In genomic region chr4:41709844-41710481, GRCh38 we compare ENCODE assay signal across 13 cellular contexts. TPM values are rescaled to one million over a fixed set of nuclear protein-coding genes. Genes with fewer than 3 reads are reported as not detected.
DNase-seq lines count a peak whose midpoint lies in the region; ATAC-seq and TF ChIP-seq lines count a peak whose summit lies in the region.
"Had no signal": no experiment of that assay in that cellular context is flagged by ENCODE, and none has a peak within 500 bp of the region (broad histone marks: within the 10 kb centered on the region; RNA-seq: fewer than 3 reads in every experiment).

No MANE protein-coding gene starts in this region.

- H3K4me3 Mint-ChIP-seq in natural killer cell treated with Interleukin-12 subunit alpha and Interleukin-12 subunit beta and Interleukin-15 and Interleukin-18, amount 100 ng/mL, for 72 hours = no peak overlapping the region

- TF ChIP-seq CTCF in choroid plexus epithelial cell (conservative IDR thresholded peaks at IDR 0.05; ENCODE audit: low read depth, low read length) (no peak), upper lobe of right lung (IDR thresholded peaks at IDR 0.05) (no peak)

- no peaks in the 10 kb centered on the region for H3K4me1 Mint-ChIP-seq in natural killer cell treated with Interleukin-12 subunit alpha and Interleukin-12 subunit beta and Interleukin-15 and Interleukin-18, amount 100 ng/mL, for 72 hours (ENCODE audit: low read depth in 2 of 2)

- peak; percentile 31 to 98 (median 69) for DNase-seq in NCI-H1417 (lab: John Stamatoyannopoulos, UW)
- DNase-seq in NCI-H1417 treated with DMSO at 0.1 percent for 48 hours (lab: John Stamatoyannopoulos, UW) = no peak
- peak; percentile 4 for DNase-seq in NCI-H345 treated with DMSO at 0.1 percent for 48 hours (lab: John Stamatoyannopoulos, UW; ENCODE audit: unreplicated experiment)
- peak; percentile 80 for DNase-seq in choroid plexus epithelial cell (ENCODE audit: low read depth)
- no peak for DNase-seq in upper lobe of right lung
- DNase-seq in natural killer cell treated with Interleukin-12 subunit alpha and Interleukin-12 subunit beta and Interleukin-15 and Interleukin-18, amount 100 ng/mL, for 72 hours (ENCODE audit: low spot score) = no peak
- no peak for DNase-seq in stimulated activated CD4-positive, alpha-beta T cell treated with anti-CD3 and anti-CD28 coated beads, Interleukin-15, amount 100 ng/mL, for 24 hours
- DNase-seq in kidney glomerular epithelial cell (lab: John Stamatoyannopoulos, UW) = no peak
- DNase-seq: 8988T; activated naive CD4-positive, alpha-beta T cell treated with Interleukin-2 at 50 U/mL for 16 hours; NCI-H82 had no signal

- no peaks in the 10 kb centered on the region for H3K27me3 Mint-ChIP-seq in natural killer cell treated with Interleukin-12 subunit alpha and Interleukin-12 subunit beta and Interleukin-15 and Interleukin-18, amount 100 ng/mL, for 72 hours

- H3K36me3 ChIP-seq in upper lobe of right lung = no peaks in the 10 kb centered on the region
- H3K36me3 ChIP-seq: right atrium auricular region had no signal

- H3K9me3 ChIP-seq in upper lobe of right lung = no peaks in the 10 kb centered on the region
- H3K9me3 ChIP-seq: right atrium auricular region had no signal

- H3K4me3 ChIP-seq in choroid plexus epithelial cell (ENCODE audit: low read depth, low read length) = no peak overlapping the region
- no peak overlapping the region for H3K4me3 ChIP-seq in upper lobe of right lung
- H3K4me3 ChIP-seq: right atrium auricular region had no signal

- intact Hi-C loops in upper lobe of right lung (cut with DNase I) = no loop called here

- no peak overlapping the region for H3K27ac Mint-ChIP-seq in natural killer cell treated with Interleukin-12 subunit alpha and Interleukin-12 subunit beta and Interleukin-15 and Interleukin-18, amount 100 ng/mL, for 72 hours

- no peaks in the 10 kb centered on the region for H3K9me3 Mint-ChIP-seq in natural killer cell treated with Interleukin-12 subunit alpha and Interleukin-12 subunit beta and Interleukin-15 and Interleukin-18, amount 100 ng/mL, for 72 hours

- H3K4me1 ChIP-seq in upper lobe of right lung = no peaks in the 10 kb centered on the region
- H3K4me1 ChIP-seq: right atrium auricular region had no signal

- ATAC-seq in upper lobe of right lung = peak; percentile 72
- ATAC-seq in natural killer cell treated with Interleukin-12 subunit alpha and Interleukin-12 subunit beta and Interleukin-15 and Interleukin-18, amount 100 ng/mL, for 72 hours = no peak

- H3K27me3 ChIP-seq in upper lobe of right lung = no peaks in the 10 kb centered on the region
- H3K27me3 ChIP-seq: right atrium auricular region had no signal

- no peak overlapping the region for H3K27ac ChIP-seq in upper lobe of right lung
- H3K27ac ChIP-seq: right atrium auricular region had no signal

- H3K36me3 Mint-ChIP-seq in natural killer cell treated with Interleukin-12 subunit alpha and Interleukin-12 subunit beta and Interleukin-15 and Interleukin-18, amount 100 ng/mL, for 72 hours = no peaks in the 10 kb centered on the region

RNA-seq across cellular contexts. Expression of gene PHOX2B, which starts 38.6 kb away (rescaled TPM):
- not detected for total RNA-seq in upper lobe of right lung
- not detected for total RNA-seq in natural killer cell treated with Interleukin-12 subunit alpha and Interleukin-12 subunit beta and Interleukin-15 and Interleukin-18, amount 100 ng/mL, for 72 hours
- total RNA-seq: liver, right atrium auricular region had no signal

Comparison
In these comparisons a context has a peak if more than half of its experiments do, and no peak if none do; other contexts are left out.
1. DNase-seq: peak in NCI-H1417 (3 of 3), NCI-H345 treated with DMSO at 0.1 percent for 48 hours (single experiment) and choroid plexus epithelial cell (single experiment); none in NCI-H1417 treated with DMSO at 0.1 percent for 48 hours (single experiment), upper lobe of right lung (single experiment), natural killer cell treated with Interleukin-12 subunit alpha and Interleukin-12 subunit beta and Interleukin-15 and Interleukin-18, amount 100 ng/mL, for 72 hours (single experiment), stimulated activated CD4-positive, alpha-beta T cell treated with anti-CD3 and anti-CD28 coated beads, Interleukin-15, amount 100 ng/mL, for 24 hours (single experiment) and kidney glomerular epithelial cell (single experiment).